Comparison of ENCODE assay signal across 26 cellular contexts in the genomic region with DNA sequence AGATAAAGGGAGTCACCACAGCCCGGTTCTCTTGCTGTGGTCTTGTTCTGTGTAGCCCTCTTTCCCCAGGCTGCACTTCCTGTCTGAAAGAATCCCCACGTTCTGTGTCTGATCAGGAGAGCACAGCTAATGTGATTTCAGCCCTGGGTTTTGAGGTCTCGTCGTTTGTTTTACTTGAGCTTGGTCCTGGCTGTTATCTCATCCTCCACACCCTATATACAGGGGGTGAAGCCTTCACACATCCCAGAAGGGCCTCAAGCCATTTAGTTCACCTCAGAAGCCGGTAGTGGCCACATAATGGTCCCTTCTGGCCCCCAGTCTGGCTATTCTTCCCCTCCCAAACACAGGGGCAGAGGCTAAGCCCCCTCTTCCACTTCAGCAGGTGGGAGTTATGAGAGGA.
DNase-seq lines count a peak whose midpoint lies in the region; ATAC-seq and TF ChIP-seq lines count a peak whose summit lies in the region.
"Had no signal": no experiment of that assay in that cellular context is flagged by ENCODE, and none has a peak within 500 bp of the region (broad histone marks: within the 10 kb centered on the region; RNA-seq: fewer than 3 reads in every experiment).

No MANE protein-coding gene starts in this region.

- dilution Hi-C loops in mammary epithelial cell (cut with HindIII; ENCODE audit: low sequenced_read_pairs), result no loop called here

- no peak overlapping the region for H2BK12ac ChIP-seq in mesenchymal stem cell (ENCODE audit: low read length in 2 of 2)

- no peak for DNase-seq in MCF 10A (ENCODE audit: unreplicated experiment)
- no peak for DNase-seq in mammary epithelial cell
- DNase-seq in mesenchymal stem cell, result no peak
- no peak for DNase-seq in upper lobe of right lung
- DNase-seq in NCI-H446 (lab: John Stamatoyannopoulos, UW), result no peak
- DNase-seq in NCI-H1417 (lab: John Stamatoyannopoulos, UW), result no peak
- DNase-seq: ACHN; BE2C; Calu3; CD8-positive, alpha-beta memory T cell; DMS79 treated with DMSO at 0.1 percent for 48 hours; GF-D8; H7; NCI-H1092; NCI-H1436; NCI-H187 treated with DMSO at 0.1 percent for 48 hours; NCI-H2107; NCI-H524 treated with DMSO at 0.1 percent for 48 hours; PC-9; SHP77 treated with DMSO at 0.1 percent for 48 hours had no signal

- no peaks in the 10 kb centered on the region for H3K4me1 ChIP-seq in mammary epithelial cell (ENCODE audit: insufficient read depth, low read length)
- no peaks in the 10 kb centered on the region for H3K4me1 ChIP-seq in mesenchymal stem cell (ENCODE audit: control insufficient read depth, insufficient read depth, low read depth, low read length)
- no peaks in the 10 kb centered on the region for H3K4me1 ChIP-seq in upper lobe of right lung
- H3K4me1 ChIP-seq: BE2C had no signal

- in situ Hi-C loops in mammary epithelial cell (cut with MboI; ENCODE audit: low sequenced_read_pairs in 2 of 2), result no loop called here

- CTCF ChIA-PET in MCF 10A (lab: Yijun Ruan, JAX), result interaction anchor here (0.5 to 0.7 kb wide), 3 partner anchors 16 to 46 kb away, joined by 3 to 4 read pairs (median 4); no protein-coding TSS in a partner anchor
- CTCF ChIA-PET in mammary epithelial cell (lab: Charles Lee; ENCODE audit: low non-redundant PET), result no interaction called here

- H3K9me3 ChIP-seq in mammary epithelial cell (replicated peaks; ENCODE audit: insufficient read depth, low read length) (no peaks in the 10 kb centered on the region), mesenchymal stem cell (ENCODE audit: control insufficient read depth, low read length) (no peaks in the 10 kb centered on the region), upper lobe of right lung (no peaks in the 10 kb centered on the region)
- H3K9me3 ChIP-seq: BE2C had no signal

- H3K36me3 Mint-ChIP-seq in MCF 10A (ENCODE audit: insufficient read depth, unreplicated experiment), result peaks cover 9% of the 10 kb centered on the region

- no peak overlapping the region for H2AK5ac ChIP-seq in mesenchymal stem cell (ENCODE audit: low read length, severe bottlenecking)

- no peaks in the 10 kb centered on the region for H4K20me1 ChIP-seq in mammary epithelial cell (ENCODE audit: insufficient read depth, low read length)

- H3K4me3 ChIP-seq in mammary epithelial cell (replicated peaks in 1 of 3; ENCODE audit: insufficient read depth in 1 of 3, low read depth in 2 of 3, low read length in 3 of 3) (no peak overlapping the region), mesenchymal stem cell (ENCODE audit: insufficient read depth in 1 of 2, low read depth in 1 of 2, low read length in 2 of 2) (no peak overlapping the region), upper lobe of right lung (no peak overlapping the region)
- H3K4me3 ChIP-seq: GM23248, PC-9 had no signal

- H2AFZ ChIP-seq in mammary epithelial cell (ENCODE audit: low read depth, low read length) (no peak overlapping the region), mesenchymal stem cell (ENCODE audit: low read depth, low read length) (no peak overlapping the region)
- H2AFZ ChIP-seq: GM23248, PC-9 had no signal

- no peak overlapping the region for H3K9ac ChIP-seq in mammary epithelial cell (ENCODE audit: insufficient read depth, low read length)
- no peak overlapping the region for H3K9ac ChIP-seq in mesenchymal stem cell (ENCODE audit: low read length)
- H3K9ac ChIP-seq: GM23248, KMS-11 had no signal

- H3K27me3 Mint-ChIP-seq in MCF 10A (ENCODE audit: insufficient read depth, unreplicated experiment), result no peaks in the 10 kb centered on the region
- H3K27me3 Mint-ChIP-seq: CD8-positive, alpha-beta memory T cell had no signal

- no peak overlapping the region for H2BK120ac ChIP-seq in mesenchymal stem cell (ENCODE audit: low read depth, low read length)

- H4K8ac ChIP-seq in mesenchymal stem cell (ENCODE audit: low read length), result no peak overlapping the region

- H2BK15ac ChIP-seq in mesenchymal stem cell (ENCODE audit: low read depth, poor library complexity, severe bottlenecking), result peak overlapping the region; percentile 6

- BruUV-seq in MCF 10A (replicated peaks; lab: Mats Ljungman, UMichigan) (no TSS peak), mammary epithelial cell (replicated peaks; lab: Mats Ljungman, UMichigan) (no TSS peak)

- POLR2A ChIA-PET in MCF 10A (lab: Yijun Ruan, JAX), result interaction anchor here (0.8 to 1.2 kb wide), 3 partner anchors 11 to 45 kb away, joined by 3 to 5 read pairs (median 4); no protein-coding TSS in a partner anchor

- intact Hi-C loops in MCF 10A (cut with micrococcal nuclease), result no loop called here
- intact Hi-C loops in mammary epithelial cell (cut with micrococcal nuclease), result no loop called here
- intact Hi-C loops in upper lobe of right lung (cut with DNase I), result no loop called here

- H3K36me3 ChIP-seq in mammary epithelial cell (ENCODE audit: insufficient read depth, low read length), result peaks cover 3% of the 10 kb centered on the region
- H3K36me3 ChIP-seq in mesenchymal stem cell (ENCODE audit: control insufficient read depth in 1 of 2, insufficient read depth in 2 of 2, low read depth in 1 of 2, low read length in 2 of 2), result peaks cover 12 to 44% of the 10 kb centered on the region in 2 experiments
- H3K36me3 ChIP-seq in upper lobe of right lung, result peaks cover 13% of the 10 kb centered on the region

- no peak overlapping the region for H3K4me2 ChIP-seq in mammary epithelial cell (ENCODE audit: insufficient read depth, low read depth, low read length)
- no peak overlapping the region for H3K4me2 ChIP-seq in mesenchymal stem cell (ENCODE audit: low read length, poor library complexity, severe bottlenecking)
- H3K4me2 ChIP-seq: KMS-11, PC-9 had no signal

- H3K27me3 ChIP-seq in mammary epithelial cell (ENCODE audit: insufficient read depth, low read length) (no peaks in the 10 kb centered on the region), mesenchymal stem cell (ENCODE audit: control insufficient read depth in 1 of 2, insufficient read depth in 1 of 2, low read length in 2 of 2) (no peaks in the 10 kb centered on the region), upper lobe of right lung (no peaks in the 10 kb centered on the region)
- H3K27me3 ChIP-seq: BE2C had no signal

- ATAC-seq in upper lobe of right lung, result no peak
- no peak for ATAC-seq in GM21737 (IDR thresholded peaks at IDR 0.05; ENCODE audit: unreplicated experiment)

- H4K91ac ChIP-seq in mesenchymal stem cell (ENCODE audit: low read length), result no peak overlapping the region

- H3K18ac ChIP-seq in mesenchymal stem cell (ENCODE audit: low read depth in 1 of 2, low read length in 2 of 2), result no peak overlapping the region

- H3K4ac ChIP-seq in mesenchymal stem cell (ENCODE audit: low read depth in 1 of 2, low read length in 2 of 2), result no peak overlapping the region

- 93% methylated on average over 5 of the region's 5 CpGs for WGBS in mammary epithelial cell (ENCODE audit: low coverage, missing lambda C conversion rate)
- 89% methylated on average over 5 of the region's 5 CpGs for WGBS in mesenchymal stem cell

- no peak overlapping the region for H2BK5ac ChIP-seq in mesenchymal stem cell (ENCODE audit: low read depth, low read length, poor library complexity, severe bottlenecking)

- H3K27ac Mint-ChIP-seq in MCF 10A (ENCODE audit: low read depth, unreplicated experiment), result peak overlapping the region; percentile 97
- H3K27ac Mint-ChIP-seq: CD14-positive monocyte; CD8-positive, alpha-beta memory T cell had no signal

- no peak overlapping the region for H3K27ac ChIP-seq in mammary epithelial cell (ENCODE audit: insufficient read depth, low read depth, low read length)
- H3K27ac ChIP-seq in cingulate gyrus (ENCODE audit: low read depth, low read length), result peak overlapping the region; percentile 50
- no peak overlapping the region for H3K27ac ChIP-seq in mesenchymal stem cell (ENCODE audit: low read length, poor library complexity, severe bottlenecking)
- peak overlapping the region; percentile 6 for H3K27ac ChIP-seq in upper lobe of right lung
- H3K27ac ChIP-seq: 22Rv1, GM23248, KMS-11, PC-9 had no signal

- no peak overlapping the region for H3K4me3 Mint-ChIP-seq in MCF 10A (ENCODE audit: unreplicated experiment)
- H3K4me3 Mint-ChIP-seq: CD14-positive monocyte; CD8-positive, alpha-beta memory T cell had no signal

- H3K14ac ChIP-seq in mesenchymal stem cell (ENCODE audit: low read length in 2 of 2), result no peak overlapping the region

- no peaks in the 10 kb centered on the region for H3K79me2 ChIP-seq in mammary epithelial cell (ENCODE audit: insufficient read depth, low read length)

- H3K79me1 ChIP-seq in mesenchymal stem cell (replicated peaks; ENCODE audit: low read length, poor library complexity, severe bottlenecking), result no peaks in the 10 kb centered on the region

- H3K23ac ChIP-seq in mesenchymal stem cell (ENCODE audit: low read length in 2 of 2), result no peak overlapping the region

- TF ChIP-seq CTCF in MCF 10A (IDR thresholded peaks at IDR 0.05; ENCODE audit: unreplicated experiment) (no peak), mammary epithelial cell (conservative IDR thresholded peaks at IDR 0.05 in 1 of 2, IDR thresholded peaks at IDR 0.05 in 1 of 2; ENCODE audit: extremely low read depth in 1 of 2, insufficient read depth in 1 of 2, low read depth in 1 of 2, low read length in 2 of 2) (no peak), upper lobe of right lung (IDR thresholded peaks at IDR 0.05) (no peak)

- peaks cover 20% of the 10 kb centered on the region for H3K4me1 Mint-ChIP-seq in MCF 10A (ENCODE audit: insufficient read depth, unreplicated experiment)
- H3K4me1 Mint-ChIP-seq: CD14-positive monocyte had no signal

- no peaks in the 10 kb centered on the region for H3K9me3 Mint-ChIP-seq in MCF 10A (ENCODE audit: unreplicated experiment)
- H3K9me3 Mint-ChIP-seq: CD14-positive monocyte; CD8-positive, alpha-beta memory T cell had no signal

Comparison
In these comparisons a context has a peak if more than half of its experiments do, and no peak if none do; other contexts are left out.
1. H3K27ac ChIP-seq: peak in cingulate gyrus (single experiment) and upper lobe of right lung (single experiment); none in mammary epithelial cell (single experiment) and mesenchymal stem cell (single experiment).